17 cellular contexts compared by ENCODE assay signal in genomic region chr9:106962105-106962504, GRCh38.
DNase-seq lines count a peak whose midpoint lies in the region; ATAC-seq and TF ChIP-seq lines count a peak whose summit lies in the region.
"Had no signal": no experiment of that assay in that cellular context is flagged by ENCODE, and none has a peak within 500 bp of the region (broad histone marks: within the 10 kb centered on the region; RNA-seq: fewer than 3 reads in every experiment).

No MANE protein-coding gene starts in this region.

- ATAC-seq in heart right ventricle (peak in 1 of 8 donors; percentile 9), left cardiac atrium (no peak), foreskin keratinocyte (peak; percentile 30), GM21390 (IDR thresholded peaks at IDR 0.05; ENCODE audit: unreplicated experiment) (no peak)
- ATAC-seq in stimulated activated effector memory CD8-positive, alpha-beta T cell treated with anti-CD3 and anti-CD28 coated beads, Interleukin-12 subunit alpha, Interleukin-12 subunit beta, amount 100 ng/mL, for 72 hours = peak; percentile 54
- ATAC-seq in activated naive CD8-positive, alpha-beta T cell treated with anti-CD3 and anti-CD28 coated beads, Interleukin-2, amount 50 U/mL, for 24 hours = no peak
- ATAC-seq: stimulated activated naive B cell treated with anti-CD40 and anti-IgM and Interleukin-4, amounts not matched to agents 10 μg/mL and 1 μg/mL and 100 μg/mL, for 72 hours had no signal

- H3K4me3 ChIP-seq in heart right ventricle (no peak overlapping the region), breast epithelium (no peak overlapping the region), colonic mucosa (no peak overlapping the region)

- TF ChIP-seq CTCF in heart right ventricle (IDR thresholded peaks at IDR 0.05) = no peak
- TF ChIP-seq CTCF in breast epithelium (IDR thresholded peaks at IDR 0.05) = no peak
- TF ChIP-seq CTCF in foreskin keratinocyte (conservative IDR thresholded peaks at IDR 0.05) = no peak
- TF ChIP-seq CTCF in colonic mucosa (IDR thresholded peaks at IDR 0.05) = no peak

- peaks cover 0 to 66% (median 22%) of the 10 kb centered on the region in 9 donors for H3K4me1 ChIP-seq in heart right ventricle
- no peaks in the 10 kb centered on the region for H3K4me1 ChIP-seq in breast epithelium
- peaks cover 20% of the 10 kb centered on the region for H3K4me1 ChIP-seq in foreskin keratinocyte
- H3K4me1 ChIP-seq in colonic mucosa = no peaks in the 10 kb centered on the region

- peaks cover 6% of the 10 kb centered on the region for H3K9me3 Mint-ChIP-seq in stimulated activated effector memory CD8-positive, alpha-beta T cell treated with anti-CD3 and anti-CD28 coated beads, Interleukin-12 subunit alpha, Interleukin-12 subunit beta, amount 100 ng/mL, for 72 hours
- H3K9me3 Mint-ChIP-seq in activated naive CD8-positive, alpha-beta T cell treated with anti-CD3 and anti-CD28 coated beads, Interleukin-2, amount 50 U/mL, for 24 hours = no peaks in the 10 kb centered on the region
- H3K9me3 Mint-ChIP-seq: CD4-positive, alpha-beta T cell had no signal

- peak overlapping the region in 9 of 10 donors; percentile 56 to 81 (median 73) for H3K27ac ChIP-seq in heart right ventricle
- peak overlapping the region; percentile 68 to 69 for H3K27ac ChIP-seq in breast epithelium
- H3K27ac ChIP-seq in foreskin keratinocyte = no peak overlapping the region
- H3K27ac ChIP-seq in colonic mucosa = no peak overlapping the region
- H3K27ac ChIP-seq: KMS-11 had no signal

- no peaks in the 10 kb centered on the region for H3K27me3 Mint-ChIP-seq in activated naive CD8-positive, alpha-beta T cell treated with anti-CD3 and anti-CD28 coated beads, Interleukin-2, amount 50 U/mL, for 24 hours
- H3K27me3 Mint-ChIP-seq: CD4-positive, alpha-beta T cell had no signal

- no peak overlapping the region for H3K27ac Mint-ChIP-seq in stimulated activated effector memory CD8-positive, alpha-beta T cell treated with anti-CD3 and anti-CD28 coated beads, Interleukin-12 subunit alpha, Interleukin-12 subunit beta, amount 100 ng/mL, for 72 hours
- H3K27ac Mint-ChIP-seq in activated naive CD8-positive, alpha-beta T cell treated with anti-CD3 and anti-CD28 coated beads, Interleukin-2, amount 50 U/mL, for 24 hours = no peak overlapping the region
- H3K27ac Mint-ChIP-seq: CD4-positive, alpha-beta T cell; stimulated activated naive B cell treated with anti-CD40 and anti-IgM and Interleukin-4, amounts not matched to agents 10 μg/mL and 1 μg/mL and 100 μg/mL, for 72 hours had no signal

- H3K9me3 ChIP-seq in heart right ventricle (no peaks in the 10 kb centered on the region), breast epithelium (no peaks in the 10 kb centered on the region), colonic mucosa (no peaks in the 10 kb centered on the region)
- H3K9me3 ChIP-seq: SK-N-SH had no signal

- no peaks in the 10 kb centered on the region for H3K4me1 Mint-ChIP-seq in stimulated activated effector memory CD8-positive, alpha-beta T cell treated with anti-CD3 and anti-CD28 coated beads, Interleukin-12 subunit alpha, Interleukin-12 subunit beta, amount 100 ng/mL, for 72 hours
- H3K4me1 Mint-ChIP-seq in activated naive CD8-positive, alpha-beta T cell treated with anti-CD3 and anti-CD28 coated beads, Interleukin-2, amount 50 U/mL, for 24 hours = peaks cover 13% of the 10 kb centered on the region
- H3K4me1 Mint-ChIP-seq: stimulated activated naive B cell treated with anti-CD40 and anti-IgM and Interleukin-4, amounts not matched to agents 10 μg/mL and 1 μg/mL and 100 μg/mL, for 72 hours had no signal

- DNase-seq in heart right ventricle = no peak
- no peak for DNase-seq in left cardiac atrium
- DNase-seq in breast epithelium (ENCODE audit: low spot score in 2 of 2) = no peak
- DNase-seq in foreskin keratinocyte = peak in 1 of 2 donors; percentile 35
- DNase-seq in stimulated activated effector memory CD8-positive, alpha-beta T cell treated with anti-CD3 and anti-CD28 coated beads, Interleukin-12 subunit alpha, Interleukin-12 subunit beta, amount 100 ng/mL, for 72 hours (ENCODE audit: low spot score in 2 of 2) = no peak
- no peak for DNase-seq in colonic mucosa
- DNase-seq in activated naive CD8-positive, alpha-beta T cell treated with anti-CD3 and anti-CD28 coated beads, Interleukin-2, amount 50 U/mL, for 24 hours = no peak
- DNase-seq: activated CD4-positive, alpha-beta T cell treated with anti-CD3 and anti-CD28 coated beads, Interleukin-2, amount 50 U/mL, for 48 hours; amygdala; CD4-positive, alpha-beta T cell; DND-41; NCI-H1436; SK-N-SH; small intestine; stimulated activated naive B cell treated with anti-CD40 and anti-IgM and Interleukin-4, amounts not matched to agents 10 μg/mL and 1 μg/mL and 100 μg/mL, for 72 hours had no signal

- H3K36me3 ChIP-seq in heart right ventricle (peaks cover 0 to 30% (median 0%) of the 10 kb centered on the region in 9 donors), breast epithelium (no peaks in the 10 kb centered on the region), colonic mucosa (no peaks in the 10 kb centered on the region)

- TF ChIP-seq POLR2A in breast epithelium (IDR thresholded peaks at IDR 0.05) = no peak

- H3K9ac ChIP-seq in colonic mucosa (ENCODE audit: low read depth in 2 of 2, low read length in 2 of 2) = no peak overlapping the region
- H3K9ac ChIP-seq: KMS-11, SK-N-SH had no signal

- H3K4me3 Mint-ChIP-seq in stimulated activated effector memory CD8-positive, alpha-beta T cell treated with anti-CD3 and anti-CD28 coated beads, Interleukin-12 subunit alpha, Interleukin-12 subunit beta, amount 100 ng/mL, for 72 hours = no peak overlapping the region
- H3K4me3 Mint-ChIP-seq in activated naive CD8-positive, alpha-beta T cell treated with anti-CD3 and anti-CD28 coated beads, Interleukin-2, amount 50 U/mL, for 24 hours = no peak overlapping the region
- H3K4me3 Mint-ChIP-seq: CD4-positive, alpha-beta T cell; stimulated activated naive B cell treated with anti-CD40 and anti-IgM and Interleukin-4, amounts not matched to agents 10 μg/mL and 1 μg/mL and 100 μg/mL, for 72 hours had no signal

- 43 to 54% methylated on average over 2 of the region's 2 CpGs for WGBS in heart right ventricle, 2 donors

- no peaks in the 10 kb centered on the region for H3K36me3 Mint-ChIP-seq in stimulated activated effector memory CD8-positive, alpha-beta T cell treated with anti-CD3 and anti-CD28 coated beads, Interleukin-12 subunit alpha, Interleukin-12 subunit beta, amount 100 ng/mL, for 72 hours
- no peaks in the 10 kb centered on the region for H3K36me3 Mint-ChIP-seq in activated naive CD8-positive, alpha-beta T cell treated with anti-CD3 and anti-CD28 coated beads, Interleukin-2, amount 50 U/mL, for 24 hours (ENCODE audit: low read depth)
- H3K36me3 Mint-ChIP-seq: stimulated activated naive B cell treated with anti-CD40 and anti-IgM and Interleukin-4, amounts not matched to agents 10 μg/mL and 1 μg/mL and 100 μg/mL, for 72 hours had no signal

- no peaks in the 10 kb centered on the region for H3K27me3 ChIP-seq in heart right ventricle
- H3K27me3 ChIP-seq in breast epithelium = no peaks in the 10 kb centered on the region
- no peaks in the 10 kb centered on the region for H3K27me3 ChIP-seq in foreskin keratinocyte
- no peaks in the 10 kb centered on the region for H3K27me3 ChIP-seq in colonic mucosa

- intact Hi-C loops in heart right ventricle (cut with DNase I) = loop anchor here in 6 of 10 donors (2.0 to 10.0 kb wide), 5 partner anchors 40 to 100 kb away; partner anchors contain the start of gene ZNF462 (in 5 of the 6)
- intact Hi-C loops in left cardiac atrium (cut with DNase I) = no loop called here
- intact Hi-C loops in breast epithelium (cut with DNase I; ENCODE audit: low total_unique reads) = no loop called here
- intact Hi-C loops in colonic mucosa (cut with DNase I) = no loop called here

Comparison
In these comparisons a context has a peak if more than half of its experiments do, and no peak if none do; other contexts are left out.
1. intact Hi-C loops: an anchor here in heart right ventricle (2.0 to 10.0 kb wide); none called in left cardiac atrium, breast epithelium and colonic mucosa.
2. ATAC-seq: peak in foreskin keratinocyte (single experiment) and stimulated activated effector memory CD8-positive, alpha-beta T cell treated with anti-CD3 and anti-CD28 coated beads, Interleukin-12 subunit alpha, Interleukin-12 subunit beta, amount 100 ng/mL, for 72 hours (single experiment); none in left cardiac atrium (0 of 2), GM21390 (single experiment) and activated naive CD8-positive, alpha-beta T cell treated with anti-CD3 and anti-CD28 coated beads, Interleukin-2, amount 50 U/mL, for 24 hours (single experiment).
3. H3K27ac ChIP-seq: peak in heart right ventricle (9 of 10) and breast epithelium (2 of 2); none in foreskin keratinocyte (single experiment) and colonic mucosa (single experiment).